7 cellular contexts compared by ENCODE assay signal in the genomic region with DNA sequence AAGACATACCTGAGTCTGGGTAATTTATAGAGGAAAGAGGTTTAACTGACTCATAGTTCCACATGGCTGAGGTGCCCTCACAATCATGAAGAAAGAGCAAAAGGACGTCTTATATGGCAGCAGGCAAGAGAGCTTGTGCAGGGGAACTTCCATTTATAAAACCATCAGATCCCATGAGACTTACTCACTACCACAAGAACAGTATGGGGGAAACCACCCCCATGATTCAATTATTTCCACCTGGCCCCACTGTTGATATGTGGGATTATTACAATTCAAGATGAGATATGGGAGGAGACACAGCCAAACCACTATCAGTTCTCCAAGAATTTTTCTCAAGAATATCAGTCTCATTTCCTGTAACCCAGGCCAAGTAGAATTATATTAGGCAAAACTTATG.
A peak's percentile ranks its signal among the peaks of the same experiment; 100 is the strongest.
DNase-seq lines count a peak whose midpoint lies in the region; ATAC-seq, FAIRE-seq and TF ChIP-seq lines count a peak whose summit lies in the region.
"Not testable (repeated sequence)": the region's sequence is repeated elsewhere in the genome, so short reads cannot be mapped to it uniquely, and the experiment has no call there.

No MANE protein-coding gene starts in this region.

- CTCF ChIA-PET in IMR-90 (lab: Yijun Ruan, JAX) = not testable (repeated sequence)

- not testable (repeated sequence) for H3K56ac ChIP-seq in IMR-90 (ENCODE audit: extremely low read depth, insufficient read depth, low read length)

- not testable (repeated sequence) for H2AK9ac ChIP-seq in IMR-90 (replicated peaks; ENCODE audit: low read depth, low read length, poor library complexity)

- no CpG with 5 or more reads among the region's 1 CpG for WGBS in IMR-90 (ENCODE audit: extremely low coverage in 2 of 2, insufficient read length in 1 of 2), 2 experiments

- H3K27me3 ChIP-seq in IMR-90 (ENCODE audit: control insufficient read depth, insufficient read depth, low read length); bronchial epithelial cell (ENCODE audit: control insufficient read depth, insufficient read depth, low read length); foreskin keratinocyte: not testable (repeated sequence)

- H3K4me3 ChIP-seq in GM12865 (ENCODE audit: low read depth, low read length); IMR-90 (ENCODE audit: insufficient read depth, low read depth, low read length); bronchial epithelial cell (ENCODE audit: low read depth, low read length): not testable (repeated sequence)

- not testable (repeated sequence) for H3K4me1 Mint-ChIP-seq in activated naive CD8-positive, alpha-beta T cell treated with anti-CD3 and anti-CD28 coated beads, Interleukin-2, amount 10 ng/mL, durations not matched to agents 7 days and 5 days

- H2BK15ac ChIP-seq in IMR-90 (ENCODE audit: low read depth, low read length) = not testable (repeated sequence)

- H3K27ac ChIP-seq in IMR-90 (ENCODE audit: insufficient read depth, low read length); foreskin keratinocyte: not testable (repeated sequence)

- ATAC-seq in IMR-90 (ENCODE audit: low read depth); SK-N-SH treated with all-trans-retinoic acid at 6 μM for 48 hours; activated naive CD8-positive, alpha-beta T cell treated with anti-CD3 and anti-CD28 coated beads, Interleukin-2, amount 10 ng/mL, durations not matched to agents 7 days and 5 days (ENCODE audit: low read depth): not testable (repeated sequence)
- ATAC-seq in foreskin keratinocyte = peak; percentile 67

- H3K18ac ChIP-seq in IMR-90 (ENCODE audit: low read depth, low read length) = not testable (repeated sequence)

- not testable (repeated sequence) for FAIRE-seq in bronchial epithelial cell (lab: Jason Lieb, UNC)

- H3K36me3 Mint-ChIP-seq in activated naive CD8-positive, alpha-beta T cell treated with anti-CD3 and anti-CD28 coated beads, Interleukin-2, amount 10 ng/mL, durations not matched to agents 7 days and 5 days = not testable (repeated sequence)

- H3K14ac ChIP-seq in IMR-90 (replicated peaks; ENCODE audit: low read depth, low read length) = not testable (repeated sequence)

- H2BK5ac ChIP-seq in IMR-90 (ENCODE audit: low read depth, low read length, poor library complexity, severe bottlenecking) = not testable (repeated sequence)

- DNase-seq in GM12865 (ENCODE audit: low read depth) (peak; percentile 23), IMR-90 (peak; percentile 14), bronchial epithelial cell (ENCODE audit: low read depth) (peak; percentile 7), foreskin keratinocyte (peak; percentile 13 to 22), renal cortical epithelial cell (ENCODE audit: low read depth) (peak; percentile 5)
- not testable (repeated sequence) for DNase-seq in activated naive CD8-positive, alpha-beta T cell treated with anti-CD3 and anti-CD28 coated beads, Interleukin-2, amount 10 ng/mL, durations not matched to agents 7 days and 5 days

- not testable (repeated sequence) for H3K4me2 ChIP-seq in IMR-90 (ENCODE audit: low read depth, low read length)

- H3K9me3 ChIP-seq in IMR-90 (ENCODE audit: control insufficient read depth, insufficient read depth, low read length) = not testable (repeated sequence)

- in situ Hi-C loops in IMR-90 (cut with MboI; ENCODE audit: low sequenced_read_pairs) = not testable (repeated sequence)

- H3K4me3 Mint-ChIP-seq in activated naive CD8-positive, alpha-beta T cell treated with anti-CD3 and anti-CD28 coated beads, Interleukin-2, amount 10 ng/mL, durations not matched to agents 7 days and 5 days = not testable (repeated sequence)

- not testable (repeated sequence) for H3K27me3 Mint-ChIP-seq in activated naive CD8-positive, alpha-beta T cell treated with anti-CD3 and anti-CD28 coated beads, Interleukin-2, amount 10 ng/mL, durations not matched to agents 7 days and 5 days

- BruUV-seq in IMR-90 (replicated peaks; lab: Mats Ljungman, UMichigan) = not testable (repeated sequence)

- not testable (repeated sequence) for TF ChIP-seq CTCF in GM12865 (IDR thresholded peaks at IDR 0.05; ENCODE audit: insufficient read depth, low read depth, low read length, missing control alignments); IMR-90 (conservative IDR thresholded peaks at IDR 0.05; ENCODE audit: low read depth, low read length); bronchial epithelial cell (IDR thresholded peaks at IDR 0.05; ENCODE audit: insufficient read depth, low read length, severe bottlenecking); foreskin keratinocyte (conservative IDR thresholded peaks at IDR 0.05)

- H3K9ac ChIP-seq in IMR-90 (ENCODE audit: low read depth, low read length) = not testable (repeated sequence)

- H3K23ac ChIP-seq in IMR-90 (ENCODE audit: low read depth, low read length) = not testable (repeated sequence)

- not testable (repeated sequence) for H3K9me3 Mint-ChIP-seq in activated naive CD8-positive, alpha-beta T cell treated with anti-CD3 and anti-CD28 coated beads, Interleukin-2, amount 10 ng/mL, durations not matched to agents 7 days and 5 days

- not testable (repeated sequence) for H4K5ac ChIP-seq in IMR-90 (ENCODE audit: low read depth, low read length)

- not testable (repeated sequence) for H2AFZ ChIP-seq in IMR-90 (replicated peaks; ENCODE audit: low read length, poor library complexity)

- POLR2A ChIA-PET in IMR-90 (lab: Charles Lee; ENCODE audit: unreplicated experiment); activated naive CD8-positive, alpha-beta T cell treated with anti-CD3 and anti-CD28 coated beads, Interleukin-2, amount 10 ng/mL, durations not matched to agents 7 days and 5 days (lab: Charles Lee): not testable (repeated sequence)

- not testable (repeated sequence) for H4K8ac ChIP-seq in IMR-90 (ENCODE audit: low read depth in 2 of 2, low read length in 2 of 2)

- TF ChIP-seq POLR2A in IMR-90 (IDR thresholded peaks at IDR 0.05; ENCODE audit: low read depth, low read length) = not testable (repeated sequence)

- not testable (repeated sequence) for TF ChIP-seq RAD21 in IMR-90 (IDR thresholded peaks at IDR 0.05; ENCODE audit: low read length)

- not testable (repeated sequence) for H4K20me1 ChIP-seq in IMR-90 (ENCODE audit: insufficient read depth, low read length)

- H3K36me3 ChIP-seq in IMR-90 (ENCODE audit: control insufficient read depth, insufficient read depth, low read length); bronchial epithelial cell (ENCODE audit: control insufficient read depth, insufficient read depth, low read length): not testable (repeated sequence)

- H2BK20ac ChIP-seq in IMR-90 (ENCODE audit: low read depth, low read length) = not testable (repeated sequence)

- H2BK120ac ChIP-seq in IMR-90 (ENCODE audit: low read depth, low read length) = not testable (repeated sequence)

- H3K4ac ChIP-seq in IMR-90 (ENCODE audit: low read depth, low read length) = not testable (repeated sequence)

- H3K79me1 ChIP-seq in IMR-90 (ENCODE audit: low read depth in 1 of 2, low read length in 2 of 2) = not testable (repeated sequence)

- H3K27ac Mint-ChIP-seq in activated naive CD8-positive, alpha-beta T cell treated with anti-CD3 and anti-CD28 coated beads, Interleukin-2, amount 10 ng/mL, durations not matched to agents 7 days and 5 days = peak overlapping the region; percentile 7

- intact Hi-C loops in IMR-90 (cut with micrococcal nuclease) = not testable (repeated sequence)

- H3K9me1 ChIP-seq in IMR-90 (ENCODE audit: insufficient read depth, low read length) = not testable (repeated sequence)

- not testable (repeated sequence) for H2AK5ac ChIP-seq in IMR-90 (ENCODE audit: low read depth, low read length)

- not testable (repeated sequence) for H3K4me1 ChIP-seq in IMR-90 (ENCODE audit: control insufficient read depth, insufficient read depth, low read length); foreskin keratinocyte

- dilution Hi-C loops in IMR-90 (cut with HindIII; ENCODE audit: low sequenced_read_pairs, unreplicated experiment) = not testable (repeated sequence)

- H4K91ac ChIP-seq in IMR-90 (ENCODE audit: insufficient read depth, low read depth, low read length) = not testable (repeated sequence)

TF ChIP-seq in SK-N-SH treated with all-trans-retinoic acid at 6 μM for 48 hours, 23 proteins besides CTCF, POLR2A, EP300 and RAD21:
- TF ChIP-seq ISL1 (CRISPR knock-in tag; IDR thresholded peaks at IDR 0.05) = peak; percentile 61
